Comparison of ENCODE assay signal across 8 cellular contexts in genomic region chr15:92733090-92733933, GRCh38.
A peak's percentile ranks its signal among the peaks of the same experiment; 100 is the strongest.
DNase-seq lines count a peak whose midpoint lies in the region; ATAC-seq and TF ChIP-seq lines count a peak whose summit lies in the region.

No MANE protein-coding gene starts in this region.

- H3K27me3 Mint-ChIP-seq in IgD-negative memory B cell (peaks cover 18% of the 10 kb centered on the region), naive B cell (peaks cover 21 to 30% (median 24%) of the 10 kb centered on the region in 3 donors)

- H3K9me3 Mint-ChIP-seq in IgD-negative memory B cell (no peaks in the 10 kb centered on the region), naive B cell (peaks cover 0 to 5% (median 0%) of the 10 kb centered on the region in 7 donors)

- H3K36me3 ChIP-seq in BE2C = no peaks in the 10 kb centered on the region

- peaks cover 8 to 12% (median 11%) of the 10 kb centered on the region in 3 donors for H3K4me1 Mint-ChIP-seq in IgD-negative memory B cell
- H3K4me1 Mint-ChIP-seq in naive B cell = peaks cover 0 to 22% (median 0%) of the 10 kb centered on the region in 3 donors

- H3K36me3 Mint-ChIP-seq in IgD-negative memory B cell (peaks cover 4% of the 10 kb centered on the region), naive B cell (peaks cover 0 to 5% of the 10 kb centered on the region in 2 donors)

- no peak for TF ChIP-seq CTCF in BE2C (IDR thresholded peaks at IDR 0.05; ENCODE audit: low read depth, low read length)
- no peak for TF ChIP-seq CTCF in choroid plexus epithelial cell (conservative IDR thresholded peaks at IDR 0.05; ENCODE audit: low read depth, low read length)

- peak overlapping the region; percentile 58 for H3K4me3 ChIP-seq in BE2C (ENCODE audit: low read depth, low read length)
- peak overlapping the region; percentile 58 for H3K4me3 ChIP-seq in choroid plexus epithelial cell (ENCODE audit: low read depth, low read length)

- H3K9me3 ChIP-seq in BE2C = no peaks in the 10 kb centered on the region

- no peaks in the 10 kb centered on the region; the same call in 1 of the 2 replicates for H3K4me1 ChIP-seq in BE2C

- H3K27ac Mint-ChIP-seq in IgD-negative memory B cell (no peak overlapping the region), naive B cell (peak overlapping the region in 1 of 6 donors; percentile 21)

- H3K27me3 ChIP-seq in BE2C = no peaks in the 10 kb centered on the region

- H3K4me3 Mint-ChIP-seq in IgD-negative memory B cell = peak overlapping the region; percentile 20 to 87 (median 70)
- H3K4me3 Mint-ChIP-seq in naive B cell = peak overlapping the region; percentile 29 to 92 (median 80)

- intact Hi-C loops in left colon (cut with DNase I, micrococcal nuclease) = no loop called here

- DNase-seq in BE2C = no peak
- no peak for DNase-seq in choroid plexus epithelial cell (ENCODE audit: low read depth)
- no peak for DNase-seq in naive B cell
- DNase-seq in HK-2 (ENCODE audit: unreplicated experiment) = no peak
- DNase-seq in left colon = no peak
- no peak for DNase-seq in DMS153 treated with DMSO at 0.1 percent for 48 hours (lab: John Stamatoyannopoulos, UW; ENCODE audit: unreplicated experiment)
- DNase-seq in T1000 (lab: John Stamatoyannopoulos, UW) = no peak

- ATAC-seq in naive B cell (ENCODE audit: low read depth in 2 of 2) = peak in 1 of 2 donors; percentile 32
- no peak for ATAC-seq in left colon
